18 cellular contexts compared by ENCODE assay signal in the genomic region with DNA sequence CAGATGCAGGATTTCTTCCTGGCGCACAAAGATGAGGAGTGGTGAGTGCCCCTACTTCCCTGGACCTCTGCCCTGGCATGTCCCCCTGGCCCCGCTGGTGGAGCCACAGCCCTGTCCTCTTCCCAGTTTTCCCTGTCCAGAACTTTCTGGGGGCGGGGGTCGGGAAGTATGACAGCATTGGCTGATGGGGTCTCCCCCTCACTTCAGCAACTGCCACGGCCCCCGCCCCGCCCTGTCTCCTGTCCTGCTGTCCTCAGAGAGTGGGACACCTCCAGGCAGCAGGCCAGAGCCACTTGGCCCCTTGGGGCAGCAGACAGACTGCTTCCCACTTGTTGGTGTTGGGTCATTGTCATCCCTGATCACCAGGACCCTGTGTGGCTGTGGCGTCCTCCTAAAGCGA. TPM values are rescaled to one million over a fixed set of nuclear protein-coding genes. Genes with fewer than 3 reads are reported as not detected.
"Had no signal": no experiment of that assay in that cellular context is flagged by ENCODE, and none has a peak within 500 bp of the region (broad histone marks: within the 10 kb centered on the region; RNA-seq: fewer than 3 reads in every experiment).

No MANE protein-coding gene starts in this region.

- H3K4me3 ChIP-seq: adrenal gland, esophagus squamous epithelium, smooth muscle cell had no signal

- H3K4me2 ChIP-seq: smooth muscle cell had no signal

- H3K9me3 ChIP-seq: adrenal gland, esophagus squamous epithelium had no signal

- H3K4me3 Mint-ChIP-seq: activated CD4-positive, alpha-beta memory T cell treated with anti-CD3 and anti-CD28 coated beads for 36 hours; activated naive CD4-positive, alpha-beta T cell treated with anti-CD3 and anti-CD28 coated beads, Interleukin-2, amount 10 ng/mL, durations not matched to agents 7 days and 5 days; dendritic cell treated with granulocyte-macrophage colony-stimulating factor and Interleukin-4, amounts not matched to agents 40 ng/mL and 50 ng/mL, for 4 days; naive thymus-derived CD4-positive, alpha-beta T cell had no signal

- H3K27me3 ChIP-seq: adrenal gland, esophagus squamous epithelium had no signal

- ATAC-seq: left cardiac atrium; naive thymus-derived CD4-positive, alpha-beta T cell; sciatic nerve had no signal

- DNase-seq: activated CD4-positive, alpha-beta memory T cell treated with anti-CD3 and anti-CD28 coated beads for 36 hours; activated CD4-positive, alpha-beta T cell treated with anti-CD3 and anti-CD28 coated beads for 4 hours; activated naive CD4-positive, alpha-beta T cell treated with anti-CD3 and anti-CD28 coated beads, Interleukin-2, amount 10 ng/mL, durations not matched to agents 7 days and 5 days; activated T-cell treated with anti-CD3 and anti-CD28 coated beads, Interleukin-2, amount 50 U/mL, for 1 hour; adrenal gland; effector memory CD4-positive, alpha-beta T cell; esophagus squamous epithelium; left cardiac atrium; mesendoderm; naive thymus-derived CD4-positive, alpha-beta T cell; stimulated activated CD4-positive, alpha-beta T cell treated with anti-CD3 and anti-CD28 coated beads, Interleukin-4, amount 100 ng/mL, for 1 hour; SW 1271 had no signal

- H3K9me3 Mint-ChIP-seq: activated CD4-positive, alpha-beta memory T cell treated with anti-CD3 and anti-CD28 coated beads for 36 hours; activated naive CD4-positive, alpha-beta T cell treated with anti-CD3 and anti-CD28 coated beads, Interleukin-2, amount 10 ng/mL, durations not matched to agents 7 days and 5 days; activated T-helper 2 cell treated with anti-CD3 and anti-CD28 coated beads, Interferon-gamma antibody, Interleukin-2, Interleukin-4, amounts not matched to agents 10 μg/mL and 5 μg/mL and 100 μg/mL, durations not matched to agents 14 hours and 24 hours and 36 hours; dendritic cell treated with granulocyte-macrophage colony-stimulating factor and Interleukin-4, amounts not matched to agents 40 ng/mL and 50 ng/mL, for 4 days had no signal

- H3K27me3 Mint-ChIP-seq: activated CD4-positive, alpha-beta memory T cell treated with anti-CD3 and anti-CD28 coated beads for 36 hours; activated naive CD4-positive, alpha-beta T cell treated with anti-CD3 and anti-CD28 coated beads, Interleukin-2, amount 10 ng/mL, durations not matched to agents 7 days and 5 days; dendritic cell treated with granulocyte-macrophage colony-stimulating factor and Interleukin-4, amounts not matched to agents 40 ng/mL and 50 ng/mL, for 4 days; naive thymus-derived CD4-positive, alpha-beta T cell had no signal

- FAIRE-seq: TTC549 had no signal

- H3K27ac Mint-ChIP-seq: activated naive CD4-positive, alpha-beta T cell treated with anti-CD3 and anti-CD28 coated beads, Interleukin-2, amount 10 ng/mL, durations not matched to agents 7 days and 5 days; activated T-helper 2 cell treated with anti-CD3 and anti-CD28 coated beads, Interferon-gamma antibody, Interleukin-2, Interleukin-4, amounts not matched to agents 10 μg/mL and 5 μg/mL and 100 μg/mL, durations not matched to agents 14 hours and 24 hours and 36 hours; dendritic cell treated with granulocyte-macrophage colony-stimulating factor and Interleukin-4, amounts not matched to agents 40 ng/mL and 50 ng/mL, for 4 days had no signal

- H3K27ac ChIP-seq: adrenal gland, esophagus squamous epithelium had no signal

RNA-seq across cellular contexts. Expression of gene ACHE, which starts 13.5 kb away (rescaled TPM):
- total RNA-seq: activated CD4-positive, alpha-beta memory T cell treated with anti-CD3 and anti-CD28 coated beads for 36 hours; fibroblast of villous mesenchyme had no signal
- polyA plus RNA-seq: naive thymus-derived CD4-positive, alpha-beta T cell had no signal
